In genomic region chr1:224861317-224861716, GRCh38 we compare ENCODE assay signal across 22 cellular contexts.
DNase-seq lines count a peak whose midpoint lies in the region; ATAC-seq and TF ChIP-seq lines count a peak whose summit lies in the region.
"Had no signal": no experiment of that assay in that cellular context is flagged by ENCODE, and none has a peak within 500 bp of the region (broad histone marks: within the 10 kb centered on the region; RNA-seq: fewer than 3 reads in every experiment).

No MANE protein-coding gene starts in this region.

- H3K4me1 ChIP-seq in HEK293 (ENCODE audit: control insufficient read depth, insufficient read depth, low read length): no peaks in the 10 kb centered on the region
- H3K4me1 ChIP-seq: A549; BLaER1 treated with 17β-estradiol and CSF1 and Interleukin-3, amounts not matched to agents 10 nM and 100 nM had no signal

- no peak overlapping the region for H3K27ac ChIP-seq in HEK293 (ENCODE audit: extremely low read depth, low read depth, low read length)
- H3K27ac ChIP-seq: 22Rv1; A549; BLaER1 treated with 17β-estradiol and CSF1 and Interleukin-3, amounts not matched to agents 10 nM and 100 nM; C4-2B had no signal

- peaks cover 23% of the 10 kb centered on the region for H3K4me1 Mint-ChIP-seq in neural crest cell
- H3K4me1 Mint-ChIP-seq: B cell; CD8-positive, alpha-beta memory T cell had no signal

- CTCF ChIA-PET in HEK293 (lab: Yijun Ruan, JAX): interaction anchor here (0.6 to 5.2 kb wide), 6 partner anchors 9 to 349 kb away, joined by 3 to 75 read pairs (median 6); no protein-coding TSS in a partner anchor

- no peak for TF ChIP-seq CTCF in HEK293 (tag by site-specific recombination; IDR thresholded peaks at IDR 0.05)
- TF ChIP-seq CTCF in neural crest cell (conservative IDR thresholded peaks at IDR 0.05): no peak

- POLR2A ChIA-PET in HEK293 (lab: Yijun Ruan, JAX): no interaction called here

- peaks cover 6% of the 10 kb centered on the region for H3K9me3 Mint-ChIP-seq in neural crest cell
- H3K9me3 Mint-ChIP-seq: CD4-positive, alpha-beta T cell had no signal

- H3K36me3 Mint-ChIP-seq in neural crest cell (ENCODE audit: low read depth): peaks cover 12% of the 10 kb centered on the region
- H3K36me3 Mint-ChIP-seq: CD8-positive, alpha-beta memory T cell had no signal

- H3K4me3 ChIP-seq in HEK293 (ENCODE audit: low read depth, low read length): no peak overlapping the region
- H3K4me3 ChIP-seq: A549; BLaER1 treated with 17β-estradiol and CSF1 and Interleukin-3, amounts not matched to agents 10 nM and 100 nM; GM12878 had no signal

- DNase-seq in neural crest cell (ENCODE audit: low read depth, low spot score) (no peak), NK-92 (lab: John Stamatoyannopoulos, UW; ENCODE audit: unreplicated experiment) (no peak)
- DNase-seq: AML-193; CD4-positive, alpha-beta T cell; CD8-positive, alpha-beta memory T cell; COR-L47; DMS 273 treated with DMSO at 0.1 percent for 48 hours; DMS153; DMS53; DMS79; DND-41; EL; GDM1 had no signal

- H3K4me3 Mint-ChIP-seq in neural crest cell: no peak overlapping the region
- H3K4me3 Mint-ChIP-seq: B cell; CD4-positive, alpha-beta T cell; CD8-positive, alpha-beta memory T cell had no signal

- no peaks in the 10 kb centered on the region; the same call in 1 of the 2 replicates for H3K9me3 ChIP-seq in HEK293 (ENCODE audit: control insufficient read depth, insufficient read depth, low read depth, low read length)

- H3K27ac Mint-ChIP-seq in neural crest cell (ENCODE audit: unreplicated experiment): peak overlapping the region; percentile 22
- H3K27ac Mint-ChIP-seq: B cell; CD4-positive, alpha-beta T cell; CD8-positive, alpha-beta memory T cell had no signal

- H3K36me3 ChIP-seq in HEK293 (ENCODE audit: control insufficient read depth in 2 of 2, insufficient read depth in 1 of 2, low read length in 2 of 2): no peaks in the 10 kb centered on the region
- H3K36me3 ChIP-seq: BLaER1 treated with 17β-estradiol and CSF1 and Interleukin-3, amounts not matched to agents 10 nM and 100 nM had no signal

- H3K27me3 Mint-ChIP-seq in neural crest cell (ENCODE audit: low read depth): peaks cover 3% of the 10 kb centered on the region

- ATAC-seq in SK-N-SH treated with all-trans-retinoic acid at 6 μM for 48 hours (peak; percentile 61), GM18907 (IDR thresholded peaks at IDR 0.05; ENCODE audit: unreplicated experiment) (no peak)
- ATAC-seq: A549, GM12878 had no signal

TF ChIP-seq in HEK293, 187 proteins besides CTCF, POLR2A, EP300 and RAD21:
- TF ChIP-seq ZSCAN23 (tag by site-specific recombination; IDR thresholded peaks at IDR 0.05): no peak
- peak; percentile 13; the same call in 1 of the 2 replicates for TF ChIP-seq ZNF350 (tag by site-specific recombination; IDR thresholded peaks at IDR 0.05)

TF ChIP-seq in SK-N-SH treated with all-trans-retinoic acid at 6 μM for 48 hours, 23 proteins besides CTCF, POLR2A, EP300 and RAD21:
- TF ChIP-seq OSR1 (CRISPR knock-in tag; IDR thresholded peaks at IDR 0.05): no peak; the same call in 1 of the 2 replicates
- peak; percentile 99 for TF ChIP-seq ZC3H10 (CRISPR knock-in tag; IDR thresholded peaks at IDR 0.05)
- TF ChIP-seq CSDC2 (CRISPR knock-in tag; IDR thresholded peaks at IDR 0.05): no peak
- peak; percentile 22; the same call in 1 of the 2 replicates for TF ChIP-seq TOX (CRISPR knock-in tag; IDR thresholded peaks at IDR 0.05; ENCODE audit: borderline replicate concordance)
